Comparison of ENCODE assay signal across 20 cellular contexts in the genomic region with DNA sequence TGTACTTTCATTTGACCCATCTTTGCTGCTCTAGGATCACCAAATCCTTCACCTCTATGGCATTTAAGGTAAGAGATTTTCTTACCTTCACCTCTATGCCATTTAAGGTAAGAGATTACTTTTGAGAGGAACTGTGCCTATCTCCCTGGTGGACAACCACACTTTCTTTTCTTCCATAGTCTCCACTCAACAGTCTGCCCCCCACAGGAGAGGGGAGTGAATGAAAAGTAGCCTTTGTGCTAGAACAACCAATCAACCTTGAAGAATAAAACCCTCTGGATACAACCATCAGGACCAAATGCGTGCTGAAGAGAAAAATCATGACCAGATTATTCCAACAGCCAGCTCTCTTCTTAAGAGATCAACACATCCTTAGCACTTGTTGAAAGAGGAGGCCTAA.
"Had no signal": no experiment of that assay in that cellular context is flagged by ENCODE, and none has a peak within 500 bp of the region (broad histone marks: within the 10 kb centered on the region; RNA-seq: fewer than 3 reads in every experiment).

No MANE protein-coding gene starts in this region.

- H3K4me1 ChIP-seq: psoas muscle, right lobe of liver, tibial artery, upper lobe of left lung, uterus had no signal

- H3K4me3 ChIP-seq: hepatocyte, mucosa of descending colon, psoas muscle, right lobe of liver, tibial artery, upper lobe of left lung, uterus had no signal

- DNase-seq: effector CD4-positive, alpha-beta T cell; foreskin melanocyte; head of caudate nucleus; islet precursor cell; mammary epithelial cell; mucosa of descending colon; naive thymus-derived CD8-positive, alpha-beta T cell; psoas muscle; retina; right lobe of liver; stimulated activated CD4-positive, alpha-beta T cell treated with anti-CD3 and anti-CD28 coated beads, Interleukin-4, amount 100 ng/mL, for 1 hour; stimulated activated CD8-positive, alpha-beta memory T cell treated with anti-CD3 and anti-CD28 coated beads, Interleukin-4, amount 100 ng/mL, for 48 hours; stimulated activated naive CD8-positive, alpha-beta T cell treated with anti-CD3 and anti-CD28 coated beads, Interleukin-15, Interleukin-2, amounts not matched to agents 100 U/mL and 50 U/mL, for 24 hours; tibial artery; upper lobe of left lung; uterus had no signal

- H3K27ac ChIP-seq: hepatocyte, neutrophil, psoas muscle, right lobe of liver, tibial artery, upper lobe of left lung, uterus had no signal

- H3K27me3 ChIP-seq: hepatocyte, neutrophil, right lobe of liver, tibial artery, upper lobe of left lung, uterus had no signal

- H3K9me3 ChIP-seq: mucosa of descending colon, neutrophil, psoas muscle, right lobe of liver, tibial artery, upper lobe of left lung, uterus had no signal

- ATAC-seq: left lobe of liver; mucosa of descending colon; naive thymus-derived CD8-positive, alpha-beta T cell; psoas muscle; right lobe of liver; stimulated activated effector memory CD8-positive, alpha-beta T cell treated with anti-CD3 and anti-CD28 coated beads, Interleukin-12 subunit alpha, Interleukin-12 subunit beta, amount 100 ng/mL, for 72 hours; stimulated activated naive CD8-positive, alpha-beta T cell treated with anti-CD3 and anti-CD28 coated beads, Interleukin-15, Interleukin-2, amounts not matched to agents 100 U/mL and 50 U/mL, for 24 hours had no signal

- H3K36me3 ChIP-seq: neutrophil, right lobe of liver, tibial artery, upper lobe of left lung, uterus had no signal
